ENCODE assay signal across 25 cellular contexts in genomic region chr10:132450466-132450824, GRCh38. TPM values are rescaled to one million over a fixed set of nuclear protein-coding genes. Genes with fewer than 3 reads are reported as not detected.
DNase-seq lines count a peak whose midpoint lies in the region; ATAC-seq and TF ChIP-seq lines count a peak whose summit lies in the region.
"Had no signal": no experiment of that assay in that cellular context is flagged by ENCODE, and none has a peak within 500 bp of the region (broad histone marks: within the 10 kb centered on the region; RNA-seq: fewer than 3 reads in every experiment).

No MANE protein-coding gene starts in this region.

- no peak for ATAC-seq in natural killer cell
- ATAC-seq in natural killer cell treated with Interleukin-12 subunit alpha and Interleukin-12 subunit beta and Interleukin-15 and Interleukin-18, amount 100 ng/mL, for 72 hours, result no peak
- no peak for ATAC-seq in HG03159 (IDR thresholded peaks at IDR 0.05; ENCODE audit: unreplicated experiment)
- ATAC-seq: foreskin keratinocyte had no signal

- H2AFZ ChIP-seq in neuronal stem cell (ENCODE audit: low read length), result no peak overlapping the region

- no CpG with 5 or more reads among the region's 9 CpGs for WGBS in neuronal stem cell (ENCODE audit: extremely low coverage in 2 of 2, insufficient read length in 2 of 2, insufficient replicate concordance in 1 of 2), 2 donors

- H3K27ac Mint-ChIP-seq in natural killer cell, result peak overlapping the region; percentile 80 to 89
- no peak overlapping the region for H3K27ac Mint-ChIP-seq in natural killer cell treated with Interleukin-12 subunit alpha and Interleukin-12 subunit beta and Interleukin-15 and Interleukin-18, amount 100 ng/mL, for 72 hours

- DNase-seq in natural killer cell, result no peak
- DNase-seq in natural killer cell treated with Interleukin-12 subunit alpha and Interleukin-12 subunit beta and Interleukin-15 and Interleukin-18, amount 100 ng/mL, for 72 hours (ENCODE audit: low spot score), result no peak
- DNase-seq in effector memory CD4-positive, alpha-beta T cell, result no peak
- no peak for DNase-seq in neuronal stem cell (ENCODE audit: low spot score)
- no peak for DNase-seq in SHP77 (lab: John Stamatoyannopoulos, UW)
- no peak for DNase-seq in H4 (ENCODE audit: low spot score)
- DNase-seq in SJCRH30, result no peak
- DNase-seq: ACHN; activated CD4-positive, alpha-beta T cell treated with anti-CD3 and anti-CD28 coated beads, Interleukin-2, amount 50 U/mL, for 1 hour; activated gamma-delta T cell treated with Interleukin-2 at 50 U/mL for 16 hours; amniotic stem cell; erythroblast; foreskin keratinocyte; hypothalamus; islet precursor cell; mammary epithelial cell; NCI-H187; NCI-H748 treated with DMSO at 0.1 percent for 48 hours; SIG-M5; small intestine; stimulated activated CD4-positive, alpha-beta T cell treated with anti-CD3 and anti-CD28 coated beads, Interleukin-2, amount 100 ng/mL, for 48 hours had no signal

- H3K36me3 ChIP-seq in effector memory CD4-positive, alpha-beta T cell (ENCODE audit: control insufficient read depth, insufficient read depth, low read length), result no peaks in the 10 kb centered on the region
- H3K36me3 ChIP-seq in neuronal stem cell (replicated peaks in 1 of 2; ENCODE audit: control insufficient read depth in 2 of 2, insufficient read depth in 2 of 2, low read length in 2 of 2) (no peaks in the 10 kb centered on the region), SJCRH30 (no peaks in the 10 kb centered on the region)
- H3K36me3 ChIP-seq: cardiac muscle cell, HAP-1, uterus had no signal

- H3K9me3 ChIP-seq in effector memory CD4-positive, alpha-beta T cell (ENCODE audit: control insufficient read depth, low read length), result no peaks in the 10 kb centered on the region
- no peaks in the 10 kb centered on the region for H3K9me3 ChIP-seq in neuronal stem cell (replicated peaks in 1 of 2; ENCODE audit: control insufficient read depth in 2 of 2, insufficient read depth in 1 of 2, low read depth in 1 of 2, low read length in 2 of 2)
- no peaks in the 10 kb centered on the region for H3K9me3 ChIP-seq in SJCRH30 (replicated peaks)
- H3K9me3 ChIP-seq: HAP-1, uterus had no signal

- no peak overlapping the region for H3K23ac ChIP-seq in neuronal stem cell (ENCODE audit: low read depth, low read length, poor library complexity)

- no peak overlapping the region for H4K91ac ChIP-seq in neuronal stem cell (ENCODE audit: low read depth, low read length, poor library complexity)

- no peak overlapping the region for H3K18ac ChIP-seq in neuronal stem cell (ENCODE audit: low read length)

- H3K27ac ChIP-seq in effector memory CD4-positive, alpha-beta T cell (ENCODE audit: insufficient read depth, low read length, poor library complexity, severe bottlenecking), result peak overlapping the region; percentile 27
- H3K27ac ChIP-seq in neuronal stem cell (replicated peaks; ENCODE audit: low read length) (no peak overlapping the region), SJCRH30 (no peak overlapping the region)
- H3K27ac ChIP-seq: foreskin keratinocyte had no signal

- no peak overlapping the region for H3K4me3 ChIP-seq in effector memory CD4-positive, alpha-beta T cell (ENCODE audit: insufficient read depth, low read depth, low read length, poor library complexity, severe bottlenecking)
- H3K4me3 ChIP-seq in neuronal stem cell (ENCODE audit: low read length in 2 of 2) (no peak overlapping the region), SJCRH30 (no peak overlapping the region)
- H3K4me3 ChIP-seq: cardiac muscle cell, HAP-1, uterus had no signal

- no peaks in the 10 kb centered on the region for H3K36me3 Mint-ChIP-seq in natural killer cell
- no peaks in the 10 kb centered on the region for H3K36me3 Mint-ChIP-seq in natural killer cell treated with Interleukin-12 subunit alpha and Interleukin-12 subunit beta and Interleukin-15 and Interleukin-18, amount 100 ng/mL, for 72 hours

- no peak overlapping the region for H3K4me2 ChIP-seq in neuronal stem cell (ENCODE audit: insufficient read depth, low read length, poor library complexity, severe bottlenecking)

- H2AK5ac ChIP-seq in neuronal stem cell (ENCODE audit: low read depth, low read length), result peak overlapping the region; percentile 79

- no peak overlapping the region for H3K14ac ChIP-seq in neuronal stem cell (ENCODE audit: low read length)

- no peak overlapping the region for H3K4me3 Mint-ChIP-seq in natural killer cell
- no peak overlapping the region for H3K4me3 Mint-ChIP-seq in natural killer cell treated with Interleukin-12 subunit alpha and Interleukin-12 subunit beta and Interleukin-15 and Interleukin-18, amount 100 ng/mL, for 72 hours

- no peak overlapping the region for H2BK120ac ChIP-seq in neuronal stem cell (ENCODE audit: low read depth, low read length)

- H3K4me1 Mint-ChIP-seq in natural killer cell, result peaks cover 10 to 55% of the 10 kb centered on the region in 2 donors
- peaks cover 9 to 22% of the 10 kb centered on the region in 2 donors for H3K4me1 Mint-ChIP-seq in natural killer cell treated with Interleukin-12 subunit alpha and Interleukin-12 subunit beta and Interleukin-15 and Interleukin-18, amount 100 ng/mL, for 72 hours (ENCODE audit: low read depth in 2 of 2)

- H3K27me3 Mint-ChIP-seq in natural killer cell (ENCODE audit: low read depth in 2 of 2), result no peaks in the 10 kb centered on the region
- H3K27me3 Mint-ChIP-seq in natural killer cell treated with Interleukin-12 subunit alpha and Interleukin-12 subunit beta and Interleukin-15 and Interleukin-18, amount 100 ng/mL, for 72 hours, result no peaks in the 10 kb centered on the region

- no peak overlapping the region for H2BK15ac ChIP-seq in neuronal stem cell (ENCODE audit: low read length)

- no peak overlapping the region for H4K8ac ChIP-seq in neuronal stem cell (ENCODE audit: low read depth, low read length)

- intact Hi-C loops in natural killer cell (cut with micrococcal nuclease), result loop anchor here (10.0 kb wide), 2 partner anchors 226 to 286 kb away; no protein-coding TSS in a partner anchor

- no peak overlapping the region for H2BK5ac ChIP-seq in neuronal stem cell (ENCODE audit: low read length)

- peaks cover 2% of the 10 kb centered on the region for H3K79me1 ChIP-seq in neuronal stem cell (ENCODE audit: low read depth, low read length)

- peak overlapping the region; percentile 41 for H2BK12ac ChIP-seq in neuronal stem cell (ENCODE audit: low read length)

- H3K4ac ChIP-seq in neuronal stem cell (ENCODE audit: low read length), result peak overlapping the region; percentile 8

- H3K9me3 Mint-ChIP-seq in natural killer cell, result no peaks in the 10 kb centered on the region
- H3K9me3 Mint-ChIP-seq in natural killer cell treated with Interleukin-12 subunit alpha and Interleukin-12 subunit beta and Interleukin-15 and Interleukin-18, amount 100 ng/mL, for 72 hours, result no peaks in the 10 kb centered on the region

- H3K4me1 ChIP-seq in effector memory CD4-positive, alpha-beta T cell (ENCODE audit: control insufficient read depth, insufficient read depth, low read length, poor library complexity, severe bottlenecking), result peaks cover 42% of the 10 kb centered on the region
- H3K4me1 ChIP-seq in neuronal stem cell (ENCODE audit: control insufficient read depth in 2 of 2, insufficient read depth in 1 of 2, low read depth in 1 of 2, low read length in 2 of 2) (peaks cover 21 to 28% of the 10 kb centered on the region in 2 donors), SJCRH30 (no peaks in the 10 kb centered on the region)

- H3K27me3 ChIP-seq in effector memory CD4-positive, alpha-beta T cell (replicated peaks; ENCODE audit: control insufficient read depth, insufficient read depth, low read length, poor library complexity, severe bottlenecking), result no peaks in the 10 kb centered on the region
- H3K27me3 ChIP-seq in neuronal stem cell (ENCODE audit: control insufficient read depth in 3 of 3, insufficient read depth in 3 of 3, low read depth in 1 of 3, low read length in 3 of 3) (peaks cover 0 to 8% (median 0%) of the 10 kb centered on the region in 3 experiments), SJCRH30 (no peaks in the 10 kb centered on the region)
- H3K27me3 ChIP-seq: cardiac muscle cell, foreskin keratinocyte, uterus had no signal

- H3K9ac ChIP-seq in neuronal stem cell (ENCODE audit: low read depth, low read length, poor library complexity), result no peak overlapping the region

- no peak for TF ChIP-seq CTCF in natural killer cell (IDR thresholded peaks at IDR 0.05)

RNA-seq across cellular contexts. Expression of gene PWWP2B, which starts 53.4 kb away (rescaled TPM):
- 10 to 100 TPM; 23.7 to 29.5 (median 24.4) TPM for total RNA-seq in natural killer cell
- total RNA-seq in natural killer cell treated with Interleukin-12 subunit alpha and Interleukin-12 subunit beta and Interleukin-15 and Interleukin-18, amount 100 ng/mL, for 72 hours, result 10 to 100 TPM; 15.2 to 17.9 TPM
- 2.1 TPM for polyA plus RNA-seq in neuronal stem cell (2013, experiment 1 of 2)
- polyA plus RNA-seq in neuronal stem cell (2013, experiment 2 of 2), result 2.0 TPM
- 2.2 and 6.2 TPM in 2 replicates for total RNA-seq in H4 (2014; rRNA removed; shearing (Covaris generic))
- total RNA-seq in SJCRH30 (2014; rRNA removed; shearing (Covaris generic)), result 0.57 and 0.66 TPM in 2 replicates

Comparison
In these comparisons a context has a peak if more than half of its experiments do, and no peak if none do; other contexts are left out.
1. H3K27ac Mint-ChIP-seq: peak in natural killer cell (2 of 2); none in natural killer cell treated with Interleukin-12 subunit alpha and Interleukin-12 subunit beta and Interleukin-15 and Interleukin-18, amount 100 ng/mL, for 72 hours (0 of 2).